In the genomic region with DNA sequence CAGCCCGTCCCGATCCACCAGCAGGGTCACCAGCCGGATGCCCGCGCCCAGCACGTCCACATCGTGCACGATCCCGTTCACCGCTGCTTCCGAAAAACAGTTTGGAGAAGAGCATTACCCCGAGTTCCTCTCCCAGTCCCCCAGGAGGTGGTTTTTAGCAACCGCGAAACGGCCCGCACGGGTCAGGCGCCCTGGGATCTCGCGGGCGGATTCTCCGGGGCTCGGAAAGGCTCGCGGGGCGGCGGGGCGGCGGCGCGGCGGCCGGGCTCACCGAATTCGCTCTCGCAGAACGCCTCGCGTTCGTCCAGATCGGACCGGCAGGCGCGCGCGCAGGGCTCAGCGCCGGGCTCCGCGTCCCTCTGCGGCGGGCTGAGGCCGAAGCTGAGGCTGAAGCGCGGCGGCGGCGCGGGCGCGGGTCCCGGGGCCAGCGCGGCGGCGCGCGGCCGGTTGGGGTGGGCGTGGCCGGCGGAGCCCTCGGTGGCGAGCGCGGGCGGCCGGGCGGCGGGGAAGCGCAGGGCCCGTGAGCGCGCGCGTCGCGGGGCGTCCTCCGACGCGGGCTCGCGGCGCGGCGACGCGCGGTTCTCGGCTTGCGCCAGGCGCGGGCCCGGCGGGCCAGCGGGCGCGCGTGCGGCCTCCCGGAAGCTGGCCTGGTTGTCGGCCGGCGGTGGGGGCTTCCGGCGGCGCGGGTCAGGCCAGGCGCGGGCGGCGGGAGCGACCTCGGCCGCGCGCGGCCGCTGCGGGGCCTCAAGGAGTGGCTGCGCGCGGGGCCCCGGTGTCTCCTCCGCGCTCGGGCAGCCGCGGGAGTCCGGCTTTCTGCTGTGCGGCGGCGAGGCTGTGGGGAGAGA, we compare ENCODE assay signal across 8 cellular contexts. TPM values are rescaled to one million over a fixed set of nuclear protein-coding genes. Genes with fewer than 3 reads are reported as not detected.
DNase-seq lines count a peak whose midpoint lies in the region; ATAC-seq and TF ChIP-seq lines count a peak whose summit lies in the region.

No MANE protein-coding gene starts in this region.

- POLR2A ChIA-PET in BJ (lab: Charles Lee): interaction anchor here (0.6 kb wide), 1 partner anchor 13 kb away, joined by 3 read pairs; no protein-coding TSS in a partner anchor
- POLR2A ChIA-PET in activated CD8-positive, alpha-beta T cell treated with anti-CD3 and anti-CD28 coated beads for 36 hours (lab: Charles Lee): interaction anchor here (0.7 to 1.3 kb wide), 3 partner anchors 13 to 28 kb away, joined by 3 to 7 read pairs (median 3); no protein-coding TSS in a partner anchor

- DNase-seq in BJ (ENCODE audit: low read depth) (peak; percentile 18), NCI-H69 (lab: John Stamatoyannopoulos, UW) (peak; percentile 96), memory B cell (ENCODE audit: low spot score in 2 of 2) (peak; percentile 61 to 78)
- DNase-seq in activated CD8-positive, alpha-beta T cell treated with anti-CD3 and anti-CD28 coated beads for 36 hours: peak; percentile 70
- peak; percentile 35 for DNase-seq in effector CD8-positive, alpha-beta T cell (lab: John Stamatoyannopoulos, UW)
- peak; percentile 40 to 70 (median 47) for DNase-seq in stimulated activated CD4-positive, alpha-beta T cell treated with anti-CD3 and anti-CD28 coated beads, TNF-alpha, amount 100 ng/mL, for 48 hours (ENCODE audit: low read depth in 3 of 3)

- peak overlapping the region; percentile 85 for H3K4me3 Mint-ChIP-seq in activated CD8-positive, alpha-beta T cell treated with anti-CD3 and anti-CD28 coated beads for 36 hours
- H3K4me3 Mint-ChIP-seq in memory B cell: peak overlapping the region; percentile 97

- TF ChIP-seq CTCF in BJ (IDR thresholded peaks at IDR 0.05; ENCODE audit: insufficient read depth, low read depth, low read length): peak; percentile 19
- no peak for TF ChIP-seq CTCF in activated CD8-positive, alpha-beta T cell treated with anti-CD3 and anti-CD28 coated beads for 36 hours (IDR thresholded peaks at IDR 0.05)

- H3K27me3 ChIP-seq in BJ (ENCODE audit: control insufficient read depth, insufficient read depth, low read length): no peaks in the 10 kb centered on the region

- peak overlapping the region; percentile 90 for H3K27ac Mint-ChIP-seq in activated CD8-positive, alpha-beta T cell treated with anti-CD3 and anti-CD28 coated beads for 36 hours
- H3K27ac Mint-ChIP-seq in memory B cell: peak overlapping the region; percentile 91

- CTCF ChIA-PET in BJ (lab: Yijun Ruan, JAX): interaction anchor here (1.2 kb wide), 1 partner anchor 95 kb away, joined by 3 read pairs; no protein-coding TSS in a partner anchor
- CTCF ChIA-PET in activated CD8-positive, alpha-beta T cell treated with anti-CD3 and anti-CD28 coated beads for 36 hours (lab: Charles Lee): interaction anchor here (2.4 kb wide), 1 partner anchor 8 kb away, joined by 8 read pairs; no protein-coding TSS in a partner anchor

- intact Hi-C loops in activated CD8-positive, alpha-beta T cell treated with anti-CD3 and anti-CD28 coated beads for 36 hours (cut with micrococcal nuclease): no loop called here

- H3K4me3 ChIP-seq in BJ (ENCODE audit: low read depth, low read length): peak overlapping the region; percentile 92

- peak; percentile 60 for TF ChIP-seq POLR2A in GM19193 (IDR thresholded peaks at IDR 0.05; ENCODE audit: extremely low read depth, insufficient read depth, insufficient read length)

- no peaks in the 10 kb centered on the region for H3K9me3 Mint-ChIP-seq in activated CD8-positive, alpha-beta T cell treated with anti-CD3 and anti-CD28 coated beads for 36 hours
- H3K9me3 Mint-ChIP-seq in memory B cell: no peaks in the 10 kb centered on the region

- peaks cover 17% of the 10 kb centered on the region for H3K27me3 Mint-ChIP-seq in activated CD8-positive, alpha-beta T cell treated with anti-CD3 and anti-CD28 coated beads for 36 hours
- H3K27me3 Mint-ChIP-seq in memory B cell: peaks cover 1% of the 10 kb centered on the region

- H3K36me3 ChIP-seq in BJ (ENCODE audit: control insufficient read depth, insufficient read depth, low read length): peaks cover 2% of the 10 kb centered on the region; the same call in 1 of the 2 replicates

- H3K36me3 Mint-ChIP-seq in activated CD8-positive, alpha-beta T cell treated with anti-CD3 and anti-CD28 coated beads for 36 hours (ENCODE audit: low read depth): peaks cover 6% of the 10 kb centered on the region
- no peaks in the 10 kb centered on the region for H3K36me3 Mint-ChIP-seq in memory B cell

- ATAC-seq in HG03354 (IDR thresholded peaks at IDR 0.05; ENCODE audit: poor library complexity, severe bottlenecking, unreplicated experiment): peak; percentile 80
- peak; percentile 80 for ATAC-seq in activated CD8-positive, alpha-beta T cell treated with anti-CD3 and anti-CD28 coated beads for 36 hours
- peak; percentile 76 for ATAC-seq in memory B cell (ENCODE audit: low read depth)

- peaks cover 29% of the 10 kb centered on the region for H3K4me1 Mint-ChIP-seq in activated CD8-positive, alpha-beta T cell treated with anti-CD3 and anti-CD28 coated beads for 36 hours (ENCODE audit: low read depth)
- H3K4me1 Mint-ChIP-seq in memory B cell: peaks cover 22% of the 10 kb centered on the region

RNA-seq across cellular contexts. Expression of a gene that starts 2.9 kb away (rescaled TPM):
- 7.9 and 8.9 TPM in 2 replicates for polyA plus RNA-seq in BJ (2011; rRNA removed)
- 2.8 and 5.0 TPM in 2 replicates for polyA minus RNA-seq in BJ (2011; rRNA and poly(A)+ RNA removed)
- 10 to 100 TPM; 21.0 to 21.7 TPM for total RNA-seq in activated CD8-positive, alpha-beta T cell treated with anti-CD3 and anti-CD28 coated beads for 36 hours

RNA-seq across cellular contexts. Expression of a gene that starts 42.2 kb away (rescaled TPM):
- 165 and 212 TPM in 2 replicates for polyA plus RNA-seq in BJ (2011; rRNA removed)
- 178 and 220 TPM in 2 replicates for polyA minus RNA-seq in BJ (2011; rRNA and poly(A)+ RNA removed)
- 100 to 1,000 TPM; 165 to 180 TPM for total RNA-seq in activated CD8-positive, alpha-beta T cell treated with anti-CD3 and anti-CD28 coated beads for 36 hours

Comparison
In these comparisons a context has a peak if more than half of its experiments do, and no peak if none do; other contexts are left out.
1. Peak in every context shown above with its lines: DNase-seq, ATAC-seq and H3K4me3 ChIP-seq.
2. DNase-seq: peak in every context shown above with its lines; median percentile 96 in NCI-H69; 70 in activated CD8-positive, alpha-beta T cell treated with anti-CD3 and anti-CD28 coated beads for 36 hours; 70 in memory B cell; 47 in stimulated activated CD4-positive, alpha-beta T cell treated with anti-CD3 and anti-CD28 coated beads, TNF-alpha, amount 100 ng/mL, for 48 hours; 35 in effector CD8-positive, alpha-beta T cell; 18 in BJ.